24 cellular contexts compared by ENCODE assay signal in the genomic region with DNA sequence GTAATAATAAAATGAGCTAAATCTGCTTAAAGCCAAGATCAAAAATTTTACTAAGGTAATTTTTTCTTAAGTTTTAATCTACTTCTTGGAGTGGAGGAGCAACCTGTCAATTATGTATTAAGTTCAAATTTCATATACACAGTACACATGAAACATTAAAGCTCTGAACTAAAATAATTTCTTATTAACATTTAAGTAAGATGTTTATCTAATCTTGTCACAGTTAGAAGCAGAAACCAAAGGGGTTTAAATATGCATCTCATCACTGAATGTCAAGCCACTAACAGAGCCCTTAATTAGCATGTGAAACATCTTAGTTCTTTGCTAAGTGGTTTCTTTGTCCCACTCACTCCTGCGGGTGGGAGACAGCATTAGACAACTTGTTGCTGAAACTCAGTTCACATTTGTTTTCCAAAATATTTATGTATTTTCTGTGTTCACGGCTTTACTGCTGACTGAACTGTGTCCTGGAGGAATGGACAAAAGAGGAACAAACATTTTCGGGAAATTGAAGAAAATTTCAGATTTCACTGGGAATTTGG.
"Had no signal": no experiment of that assay in that cellular context is flagged by ENCODE, and none has a peak within 500 bp of the region (broad histone marks: within the 10 kb centered on the region; RNA-seq: fewer than 3 reads in every experiment).

No MANE protein-coding gene starts in this region.

- DNase-seq: activated B cell treated with CpG ODN at 0.5 μM for 24 hours; activated CD4-positive, alpha-beta T cell treated with anti-CD3 and anti-CD28 coated beads for 4 hours; activated CD4-positive, alpha-beta T cell treated with anti-CD3 and anti-CD28 coated beads, Interleukin-2, amount 50 U/mL, for 48 hours; activated CD8-positive, alpha-beta memory T cell treated with anti-CD3 and anti-CD28 coated beads, Interleukin-2, amount 50 U/mL, for 48 hours; activated naive CD4-positive, alpha-beta T cell treated with Interleukin-2 at 50 U/mL for 16 hours; activated naive CD8-positive, alpha-beta T cell treated with anti-CD3 and anti-CD28 coated beads, Interleukin-2, amount 10 ng/mL, durations not matched to agents 7 days and 5 days; activated T-cell treated with anti-CD3 and anti-CD28 coated beads, Interleukin-2, amount 50 U/mL, for 4 hours; amygdala; cerebellar nuclear complex; heart left ventricle; left ventricle myocardium inferior; naive thymus-derived CD8-positive, alpha-beta T cell; pancreas; right cardiac atrium; stimulated activated CD4-positive, alpha-beta T cell treated with anti-CD3 and anti-CD28 coated beads, Interleukin-12 subunit alpha, Interleukin-12 subunit beta, amount 100 ng/mL, for 4 hours; stimulated activated CD4-positive, alpha-beta T cell treated with anti-CD3 and anti-CD28 coated beads, Interleukin-4, amount 100 ng/mL, for 4 hours; stimulated activated naive CD8-positive, alpha-beta T cell treated with anti-CD3 and anti-CD28 coated beads, Interleukin-15, Interleukin-2, amounts not matched to agents 100 U/mL and 50 U/mL, for 24 hours; T1000; upper lobe of right lung had no signal

- H3K9me3 Mint-ChIP-seq: mesothelial cell of epicardium; T-helper 1 cell treated with Interleukin-12 subunit alpha and Interleukin-12 subunit beta and Interleukin-4 antibody, amounts not matched to agents 30 μg/mL and 1 μg/mL, for 36 hours had no signal

- H3K4me3 Mint-ChIP-seq: activated B cell treated with CpG ODN at 0.5 μM for 24 hours; activated naive CD8-positive, alpha-beta T cell treated with anti-CD3 and anti-CD28 coated beads, Interleukin-2, amount 10 ng/mL, durations not matched to agents 7 days and 5 days; activated T-cell treated with anti-CD3 and anti-CD28 coated beads, Interleukin-2, amount 50 U/mL, for 4 hours; mesothelial cell of epicardium; naive thymus-derived CD8-positive, alpha-beta T cell; T-helper 1 cell treated with Interleukin-12 subunit alpha and Interleukin-12 subunit beta and Interleukin-4 antibody, amounts not matched to agents 30 μg/mL and 1 μg/mL, for 36 hours had no signal

- H3K36me3 ChIP-seq: heart left ventricle, left ventricle myocardium inferior, neutrophil, pancreas, upper lobe of right lung had no signal

- H3K4me3 ChIP-seq: coronary artery, heart left ventricle, left ventricle myocardium inferior, pancreas, upper lobe of right lung had no signal

- H3K4me1 ChIP-seq: heart left ventricle, left ventricle myocardium inferior, pancreas, upper lobe of right lung had no signal

- H3K27ac Mint-ChIP-seq: activated B cell treated with CpG ODN at 0.5 μM for 24 hours; activated naive CD8-positive, alpha-beta T cell treated with anti-CD3 and anti-CD28 coated beads, Interleukin-2, amount 10 ng/mL, durations not matched to agents 7 days and 5 days; activated T-helper 2 cell treated with anti-CD3 and anti-CD28 coated beads, Interferon-gamma antibody, Interleukin-2, Interleukin-4, amounts not matched to agents 10 μg/mL and 5 μg/mL and 100 μg/mL, durations not matched to agents 14 hours and 24 hours and 36 hours; mesothelial cell of epicardium; naive thymus-derived CD8-positive, alpha-beta T cell; T-helper 1 cell treated with Interleukin-12 subunit alpha and Interleukin-12 subunit beta and Interleukin-4 antibody, amounts not matched to agents 30 μg/mL and 1 μg/mL, for 36 hours had no signal

- H3K9me3 ChIP-seq: heart left ventricle, left ventricle myocardium inferior, neutrophil, pancreas, upper lobe of right lung had no signal

- H3K27ac ChIP-seq: coronary artery, heart left ventricle, left ventricle myocardium inferior, neutrophil, pancreas, upper lobe of right lung had no signal

- H3K4me1 Mint-ChIP-seq: activated B cell treated with CpG ODN at 0.5 μM for 24 hours; activated naive CD8-positive, alpha-beta T cell treated with anti-CD3 and anti-CD28 coated beads, Interleukin-2, amount 10 ng/mL, durations not matched to agents 7 days and 5 days; naive thymus-derived CD8-positive, alpha-beta T cell had no signal

- H3K27me3 Mint-ChIP-seq: activated B cell treated with CpG ODN at 0.5 μM for 24 hours; activated naive CD8-positive, alpha-beta T cell treated with anti-CD3 and anti-CD28 coated beads, Interleukin-2, amount 10 ng/mL, durations not matched to agents 7 days and 5 days had no signal

- H3K27me3 ChIP-seq: heart left ventricle, neutrophil, pancreas, upper lobe of right lung had no signal

- ATAC-seq: activated T-cell treated with anti-CD3 and anti-CD28 coated beads, Interleukin-2, amount 50 U/mL, for 4 hours; heart left ventricle; naive thymus-derived CD8-positive, alpha-beta T cell; pancreas; right cardiac atrium; stimulated activated naive CD8-positive, alpha-beta T cell treated with anti-CD3 and anti-CD28 coated beads, Interleukin-15, Interleukin-2, amounts not matched to agents 100 U/mL and 50 U/mL, for 24 hours; upper lobe of right lung had no signal

- H3K36me3 Mint-ChIP-seq: activated naive CD8-positive, alpha-beta T cell treated with anti-CD3 and anti-CD28 coated beads, Interleukin-2, amount 10 ng/mL, durations not matched to agents 7 days and 5 days; mesothelial cell of epicardium; naive thymus-derived CD8-positive, alpha-beta T cell had no signal
